In genomic region chr6:54824225-54824624, GRCh38 we compare ENCODE assay signal across 2 cellular contexts. TPM values are rescaled to one million over a fixed set of nuclear protein-coding genes. Genes with fewer than 3 reads are reported as not detected.
"Had no signal": no experiment of that assay in that cellular context is flagged by ENCODE, and none has a peak within 500 bp of the region (broad histone marks: within the 10 kb centered on the region; RNA-seq: fewer than 3 reads in every experiment).

No MANE protein-coding gene starts in this region.

RNA-seq across cellular contexts. Expression of gene FAM83B, which starts 22.3 kb away (rescaled TPM):
- total RNA-seq: G401 had no signal
- polyA plus RNA-seq: GM12878 had no signal
